ENCODE assay signal across 16 cellular contexts in the genomic region with DNA sequence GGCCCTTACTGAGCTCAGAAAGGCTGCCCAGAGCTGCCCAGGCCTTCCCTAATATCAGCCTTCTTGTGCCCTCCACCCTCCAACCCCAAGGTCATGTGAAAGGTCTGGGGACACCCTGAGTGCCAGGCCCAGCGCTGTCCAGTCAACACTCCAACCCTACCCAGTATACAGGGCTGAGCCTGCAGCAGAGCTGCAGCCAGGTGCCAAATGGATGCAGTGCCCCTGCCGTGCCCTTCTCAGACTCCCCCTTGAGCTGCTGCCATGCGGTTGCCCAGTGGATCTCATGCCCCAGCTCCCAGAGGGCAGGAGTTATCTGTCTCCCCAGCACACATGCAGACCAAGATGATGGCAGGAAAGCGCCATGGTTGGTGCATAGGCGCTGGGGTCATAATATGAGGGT.
DNase-seq lines count a peak whose midpoint lies in the region; ATAC-seq and TF ChIP-seq lines count a peak whose summit lies in the region.
"Had no signal": no experiment of that assay in that cellular context is flagged by ENCODE, and none has a peak within 500 bp of the region (broad histone marks: within the 10 kb centered on the region; RNA-seq: fewer than 3 reads in every experiment).

No MANE protein-coding gene starts in this region.

- WGBS in adrenal gland, 4 donors = 55 to 100% (median 75%) methylated on average over 2 to 5 of the region's 5 CpGs
- WGBS in suprapubic skin = 94% methylated on average over 5 of the region's 5 CpGs

- peak overlapping the region; percentile 60 for H3K27ac Mint-ChIP-seq in activated CD8-positive, alpha-beta T cell treated with anti-CD3 and anti-CD28 coated beads, Interleukin-2, amount 10 ng/mL, durations not matched to agents 7 days and 5 days
- H3K27ac Mint-ChIP-seq in activated CD8-positive, alpha-beta T cell treated with anti-CD3 and anti-CD28 coated beads for 36 hours = no peak overlapping the region
- peak overlapping the region; percentile 69 for H3K27ac Mint-ChIP-seq in type B pancreatic cell
- H3K27ac Mint-ChIP-seq: activated CD4-positive, alpha-beta memory T cell treated with anti-CD3 and anti-CD28 coated beads, Interleukin-2, amount 10 ng/mL, durations not matched to agents 7 days and 5 days; stimulated activated memory B cell treated with anti-CD40 and anti-IgM and Interleukin-4, amounts not matched to agents 10 μg/mL and 1 μg/mL and 100 μg/mL, for 72 hours had no signal

- H3K79me2 ChIP-seq in MM.1S (ENCODE audit: low read length) = no peaks in the 10 kb centered on the region

- no peaks in the 10 kb centered on the region for H3K9me3 Mint-ChIP-seq in activated CD8-positive, alpha-beta T cell treated with anti-CD3 and anti-CD28 coated beads, Interleukin-2, amount 10 ng/mL, durations not matched to agents 7 days and 5 days (ENCODE audit: insufficient read depth)
- no peaks in the 10 kb centered on the region for H3K9me3 Mint-ChIP-seq in activated CD8-positive, alpha-beta T cell treated with anti-CD3 and anti-CD28 coated beads for 36 hours
- no peaks in the 10 kb centered on the region for H3K9me3 Mint-ChIP-seq in type B pancreatic cell
- H3K9me3 Mint-ChIP-seq: activated CD4-positive, alpha-beta memory T cell treated with anti-CD3 and anti-CD28 coated beads, Interleukin-2, amount 10 ng/mL, durations not matched to agents 7 days and 5 days; stimulated activated memory B cell treated with anti-CD40 and anti-IgM and Interleukin-4, amounts not matched to agents 10 μg/mL and 1 μg/mL and 100 μg/mL, for 72 hours had no signal

- no peaks in the 10 kb centered on the region for H3K36me3 Mint-ChIP-seq in activated CD8-positive, alpha-beta T cell treated with anti-CD3 and anti-CD28 coated beads, Interleukin-2, amount 10 ng/mL, durations not matched to agents 7 days and 5 days (ENCODE audit: low read depth)
- no peaks in the 10 kb centered on the region for H3K36me3 Mint-ChIP-seq in activated CD8-positive, alpha-beta T cell treated with anti-CD3 and anti-CD28 coated beads for 36 hours (ENCODE audit: low read depth)
- H3K36me3 Mint-ChIP-seq in type B pancreatic cell = peaks cover 3% of the 10 kb centered on the region
- H3K36me3 Mint-ChIP-seq: stimulated activated memory B cell treated with anti-CD40 and anti-IgM and Interleukin-4, amounts not matched to agents 10 μg/mL and 1 μg/mL and 100 μg/mL, for 72 hours had no signal

- intact Hi-C loops in activated CD8-positive, alpha-beta T cell treated with anti-CD3 and anti-CD28 coated beads for 36 hours (cut with micrococcal nuclease) = no loop called here
- intact Hi-C loops in adrenal gland (cut with DNase I) = no loop called here

- H3K27ac ChIP-seq in adrenal gland = peak overlapping the region in 3 of 5 donors; percentile 52 to 80 (median 70)
- H3K27ac ChIP-seq in iPS-20b (ENCODE audit: low read length) = peak overlapping the region; percentile 81
- H3K27ac ChIP-seq in suprapubic skin = no peak overlapping the region
- H3K27ac ChIP-seq in MM.1S (ENCODE audit: low read length) = no peak overlapping the region
- H3K27ac ChIP-seq: psoas muscle, tibial artery had no signal

- no peaks in the 10 kb centered on the region for H3K27me3 Mint-ChIP-seq in activated CD8-positive, alpha-beta T cell treated with anti-CD3 and anti-CD28 coated beads, Interleukin-2, amount 10 ng/mL, durations not matched to agents 7 days and 5 days (ENCODE audit: low read depth)
- H3K27me3 Mint-ChIP-seq in activated CD8-positive, alpha-beta T cell treated with anti-CD3 and anti-CD28 coated beads for 36 hours = no peaks in the 10 kb centered on the region
- H3K27me3 Mint-ChIP-seq in type B pancreatic cell = no peaks in the 10 kb centered on the region
- H3K27me3 Mint-ChIP-seq: activated CD4-positive, alpha-beta memory T cell treated with anti-CD3 and anti-CD28 coated beads, Interleukin-2, amount 10 ng/mL, durations not matched to agents 7 days and 5 days had no signal

- H3K4me1 Mint-ChIP-seq in activated CD8-positive, alpha-beta T cell treated with anti-CD3 and anti-CD28 coated beads, Interleukin-2, amount 10 ng/mL, durations not matched to agents 7 days and 5 days (ENCODE audit: low read depth) = peaks cover 18% of the 10 kb centered on the region
- H3K4me1 Mint-ChIP-seq in activated CD8-positive, alpha-beta T cell treated with anti-CD3 and anti-CD28 coated beads for 36 hours (ENCODE audit: low read depth) = peaks cover 4% of the 10 kb centered on the region
- peaks cover 55% of the 10 kb centered on the region for H3K4me1 Mint-ChIP-seq in type B pancreatic cell (ENCODE audit: unreplicated experiment)
- H3K4me1 Mint-ChIP-seq: activated CD4-positive, alpha-beta memory T cell treated with anti-CD3 and anti-CD28 coated beads, Interleukin-2, amount 10 ng/mL, durations not matched to agents 7 days and 5 days; stimulated activated memory B cell treated with anti-CD40 and anti-IgM and Interleukin-4, amounts not matched to agents 10 μg/mL and 1 μg/mL and 100 μg/mL, for 72 hours had no signal

- no peaks in the 10 kb centered on the region for H3K9me2 ChIP-seq in MM.1S (replicated peaks; ENCODE audit: insufficient read depth, low read length)

- H3K36me3 ChIP-seq in adrenal gland (replicated peaks in 1 of 2) = peaks cover 0 to 4% of the 10 kb centered on the region in 2 donors
- H3K36me3 ChIP-seq in iPS-20b (ENCODE audit: insufficient read depth, low read depth, low read length) = peaks cover 17% of the 10 kb centered on the region
- peaks cover 62% of the 10 kb centered on the region for H3K36me3 ChIP-seq in suprapubic skin
- no peaks in the 10 kb centered on the region for H3K36me3 ChIP-seq in MM.1S (replicated peaks; ENCODE audit: insufficient read depth, low read length)

- H3K9me3 ChIP-seq in adrenal gland (replicated peaks in 1 of 3) (no peaks in the 10 kb centered on the region), iPS-20b (ENCODE audit: insufficient read depth, low read depth, low read length) (no peaks in the 10 kb centered on the region), suprapubic skin (no peaks in the 10 kb centered on the region), MM.1S (replicated peaks; ENCODE audit: insufficient read depth, low read length) (no peaks in the 10 kb centered on the region)
- H3K9me3 ChIP-seq: psoas muscle, tibial artery had no signal

- DNase-seq in activated CD8-positive, alpha-beta T cell treated with anti-CD3 and anti-CD28 coated beads, Interleukin-2, amount 10 ng/mL, durations not matched to agents 7 days and 5 days = no peak
- no peak for DNase-seq in activated CD8-positive, alpha-beta T cell treated with anti-CD3 and anti-CD28 coated beads for 36 hours
- DNase-seq in adrenal gland (no peak), type B pancreatic cell (ENCODE audit: extremely low spot score, unreplicated experiment) (no peak), suprapubic skin (ENCODE audit: low spot score in 2 of 2) (no peak), MM.1S (no peak)
- DNase-seq: activated CD4-positive, alpha-beta memory T cell treated with anti-CD3 and anti-CD28 coated beads, Interleukin-2, amount 10 ng/mL, durations not matched to agents 7 days and 5 days; C1 segment of cervical spinal cord; cerebellar nuclear complex; NCI-H146; NCI-H226; psoas muscle; tibial artery had no signal

- POLR2A ChIA-PET in activated CD8-positive, alpha-beta T cell treated with anti-CD3 and anti-CD28 coated beads, Interleukin-2, amount 10 ng/mL, durations not matched to agents 7 days and 5 days (lab: Charles Lee) = no interaction called here
- POLR2A ChIA-PET in activated CD8-positive, alpha-beta T cell treated with anti-CD3 and anti-CD28 coated beads for 36 hours (lab: Charles Lee) = interaction anchor here (0.6 kb wide), 1 partner anchor 433 kb away, joined by 3 read pairs; no protein-coding TSS in a partner anchor

- H3K9ac ChIP-seq in iPS-20b (ENCODE audit: low read depth, low read length) (peak overlapping the region; percentile 51; the same call in 1 of the 2 replicates), MM.1S (ENCODE audit: low read length) (no peak overlapping the region)

- no peaks in the 10 kb centered on the region for H4K20me1 ChIP-seq in MM.1S (ENCODE audit: insufficient read depth, low read length)

- H2AFZ ChIP-seq in MM.1S (ENCODE audit: low read length) = no peak overlapping the region

- H3K4me3 ChIP-seq in adrenal gland (no peak overlapping the region), iPS-20b (ENCODE audit: low read length) (no peak overlapping the region; the same call in 1 of the 2 replicates), suprapubic skin (no peak overlapping the region), MM.1S (ENCODE audit: low read length) (no peak overlapping the region)
- H3K4me3 ChIP-seq: psoas muscle, tibial artery had no signal

- no peak overlapping the region for H3K4me2 ChIP-seq in MM.1S (ENCODE audit: low read depth, low read length)

- no peaks in the 10 kb centered on the region for H3K27me3 ChIP-seq in adrenal gland
- H3K27me3 ChIP-seq in iPS-20b (ENCODE audit: insufficient read depth, low read length) = no peaks in the 10 kb centered on the region
- H3K27me3 ChIP-seq in suprapubic skin = no peaks in the 10 kb centered on the region
- H3K27me3 ChIP-seq in MM.1S (replicated peaks; ENCODE audit: insufficient read depth, low read length) = no peaks in the 10 kb centered on the region
- H3K27me3 ChIP-seq: tibial artery had no signal

- CTCF ChIA-PET in activated CD8-positive, alpha-beta T cell treated with anti-CD3 and anti-CD28 coated beads, Interleukin-2, amount 10 ng/mL, durations not matched to agents 7 days and 5 days (lab: Charles Lee) = no interaction called here
- CTCF ChIA-PET in activated CD8-positive, alpha-beta T cell treated with anti-CD3 and anti-CD28 coated beads for 36 hours (lab: Charles Lee) = no interaction called here

- no peak for ATAC-seq in activated CD8-positive, alpha-beta T cell treated with anti-CD3 and anti-CD28 coated beads, Interleukin-2, amount 10 ng/mL, durations not matched to agents 7 days and 5 days
- no peak for ATAC-seq in activated CD8-positive, alpha-beta T cell treated with anti-CD3 and anti-CD28 coated beads for 36 hours
- ATAC-seq in HG02973 (IDR thresholded peaks at IDR 0.05; ENCODE audit: unreplicated experiment) = no peak
- ATAC-seq: psoas muscle; stimulated activated memory B cell treated with anti-CD40 and anti-IgM and Interleukin-4, amounts not matched to agents 10 μg/mL and 1 μg/mL and 100 μg/mL, for 72 hours had no signal

- H3K4me3 Mint-ChIP-seq in activated CD8-positive, alpha-beta T cell treated with anti-CD3 and anti-CD28 coated beads, Interleukin-2, amount 10 ng/mL, durations not matched to agents 7 days and 5 days = no peak overlapping the region
- H3K4me3 Mint-ChIP-seq in activated CD8-positive, alpha-beta T cell treated with anti-CD3 and anti-CD28 coated beads for 36 hours = no peak overlapping the region
- H3K4me3 Mint-ChIP-seq in type B pancreatic cell = peak overlapping the region; percentile 71
- H3K4me3 Mint-ChIP-seq: activated CD4-positive, alpha-beta memory T cell treated with anti-CD3 and anti-CD28 coated beads, Interleukin-2, amount 10 ng/mL, durations not matched to agents 7 days and 5 days; stimulated activated memory B cell treated with anti-CD40 and anti-IgM and Interleukin-4, amounts not matched to agents 10 μg/mL and 1 μg/mL and 100 μg/mL, for 72 hours had no signal

- peaks cover 37 to 91% of the 10 kb centered on the region in 2 donors for H3K4me1 ChIP-seq in adrenal gland (replicated peaks in 1 of 2)
- peaks cover 61% of the 10 kb centered on the region for H3K4me1 ChIP-seq in iPS-20b (ENCODE audit: insufficient read depth, low read length)
- H3K4me1 ChIP-seq in suprapubic skin = peaks cover 45% of the 10 kb centered on the region
- no peaks in the 10 kb centered on the region for H3K4me1 ChIP-seq in MM.1S (ENCODE audit: low read length)

- H3F3A ChIP-seq in MM.1S (ENCODE audit: insufficient read depth, low read length) = no peaks in the 10 kb centered on the region

- TF ChIP-seq CTCF in activated CD8-positive, alpha-beta T cell treated with anti-CD3 and anti-CD28 coated beads for 36 hours (IDR thresholded peaks at IDR 0.05) = no peak
- no peak for TF ChIP-seq CTCF in adrenal gland (IDR thresholded peaks at IDR 0.05)
- no peak for TF ChIP-seq CTCF in type B pancreatic cell (conservative IDR thresholded peaks at IDR 0.05)
- no peak for TF ChIP-seq CTCF in suprapubic skin (IDR thresholded peaks at IDR 0.05)
- TF ChIP-seq CTCF in MM.1S (IDR thresholded peaks at IDR 0.05; ENCODE audit: low read length) = no peak

- no peak for TF ChIP-seq POLR2A in adrenal gland (IDR thresholded peaks at IDR 0.05)
- TF ChIP-seq POLR2A in suprapubic skin (IDR thresholded peaks at IDR 0.05) = no peak

- TF ChIP-seq EP300 in suprapubic skin (IDR thresholded peaks at IDR 0.05) = no peak

Comparison
In these comparisons a context has a peak if more than half of its experiments do, and no peak if none do; other contexts are left out.
1. H3K27ac ChIP-seq: peak in adrenal gland (3 of 5) and iPS-20b (single experiment); none in suprapubic skin (single experiment) and MM.1S (single experiment).